Comparison of ENCODE assay signal across 8 cellular contexts in the genomic region with DNA sequence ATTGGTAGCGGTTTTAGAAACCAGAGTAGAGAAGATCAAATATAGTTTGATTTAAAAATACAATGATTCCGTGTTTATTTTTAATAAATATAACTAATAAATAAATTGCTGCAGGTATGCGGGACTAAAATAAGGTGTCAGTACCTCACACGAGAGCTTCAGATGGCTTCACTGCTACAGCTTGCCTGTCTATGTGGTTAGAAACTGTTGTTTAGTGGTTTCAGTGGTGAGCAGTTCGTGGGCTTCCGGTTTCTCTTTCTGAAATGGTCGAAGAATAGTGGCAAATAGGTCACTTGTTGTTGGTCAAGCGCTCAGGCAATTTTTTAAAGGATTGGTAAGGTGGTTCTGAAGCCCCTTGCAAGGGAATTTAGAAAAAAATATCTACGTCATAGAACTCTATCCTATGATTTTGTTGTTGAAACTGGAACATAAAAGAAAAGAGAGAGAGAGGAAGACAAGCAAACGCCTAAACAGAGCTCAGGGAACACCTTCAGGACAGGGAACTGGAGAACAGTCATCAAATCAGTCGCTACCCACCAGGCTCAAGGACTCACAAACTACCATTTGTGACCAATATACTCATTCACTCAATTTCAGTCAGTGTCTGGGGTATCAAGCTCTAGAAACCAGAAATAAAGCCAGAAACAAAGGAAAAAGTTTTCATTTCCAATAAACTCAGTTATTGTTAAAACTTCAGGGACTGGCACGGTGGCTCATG. TPM values are rescaled to one million over a fixed set of nuclear protein-coding genes. Genes with fewer than 3 reads are reported as not detected.
DNase-seq lines count a peak whose midpoint lies in the region; ATAC-seq and TF ChIP-seq lines count a peak whose summit lies in the region.

No MANE protein-coding gene starts in this region.

- TF ChIP-seq CTCF in CD4-positive, alpha-beta T cell (IDR thresholded peaks at IDR 0.05): no peak
- TF ChIP-seq CTCF in uterus (IDR thresholded peaks at IDR 0.05): no peak
- TF ChIP-seq CTCF in osteocyte (IDR thresholded peaks at IDR 0.05): no peak
- TF ChIP-seq CTCF in psoas muscle (IDR thresholded peaks at IDR 0.05): no peak

- no peak overlapping the region for H3K27ac Mint-ChIP-seq in CD4-positive, alpha-beta T cell
- H3K27ac Mint-ChIP-seq in T-helper 17 cell (no peak overlapping the region), osteocyte (ENCODE audit: unreplicated experiment) (no peak overlapping the region)

- H3K27me3 ChIP-seq in CD4-positive, alpha-beta T cell (ENCODE audit: control insufficient read depth, insufficient read depth, low read length): no peaks in the 10 kb centered on the region
- H3K27me3 ChIP-seq in uterus: no peaks in the 10 kb centered on the region
- no peaks in the 10 kb centered on the region for H3K27me3 ChIP-seq in psoas muscle (ENCODE audit: insufficient read depth in 3 of 3, low read length in 2 of 3)

- H3K4me1 ChIP-seq in uterus (no peaks in the 10 kb centered on the region), psoas muscle (no peaks in the 10 kb centered on the region)

- H3K27me3 Mint-ChIP-seq in CD4-positive, alpha-beta T cell: peaks cover 9% of the 10 kb centered on the region
- H3K27me3 Mint-ChIP-seq in T-helper 17 cell (peaks cover 23% of the 10 kb centered on the region), osteocyte (ENCODE audit: unreplicated experiment) (peaks cover 15% of the 10 kb centered on the region)

- no peaks in the 10 kb centered on the region for H3K36me3 ChIP-seq in uterus
- H3K36me3 ChIP-seq in psoas muscle (ENCODE audit: insufficient read depth in 1 of 2, low read depth in 1 of 2): no peaks in the 10 kb centered on the region

- H3K9me3 ChIP-seq in CD4-positive, alpha-beta T cell (ENCODE audit: control insufficient read depth, low read length): no peaks in the 10 kb centered on the region
- H3K9me3 ChIP-seq in T-helper 17 cell (ENCODE audit: control insufficient read depth, low read length, poor library complexity, severe bottlenecking) (no peaks in the 10 kb centered on the region), uterus (no peaks in the 10 kb centered on the region), psoas muscle (no peaks in the 10 kb centered on the region)

- H3K27ac ChIP-seq in CD4-positive, alpha-beta T cell (ENCODE audit: low read depth, low read length): no peak overlapping the region
- H3K27ac ChIP-seq in uterus: no peak overlapping the region
- no peak overlapping the region for H3K27ac ChIP-seq in psoas muscle

- H3K9me3 Mint-ChIP-seq in CD4-positive, alpha-beta T cell: no peaks in the 10 kb centered on the region
- no peaks in the 10 kb centered on the region for H3K9me3 Mint-ChIP-seq in osteocyte (ENCODE audit: unreplicated experiment)

- no peak for ATAC-seq in CD4-positive, alpha-beta T cell (ENCODE audit: poor library complexity)
- peak; percentile 94 for ATAC-seq in GM19395 (IDR thresholded peaks at IDR 0.05; ENCODE audit: unreplicated experiment)
- peak; percentile 95 for ATAC-seq in HG03175 (IDR thresholded peaks at IDR 0.05; ENCODE audit: unreplicated experiment)
- no peak for ATAC-seq in T-helper 17 cell
- no peak for ATAC-seq in psoas muscle

- peaks cover 9% of the 10 kb centered on the region for H3K4me1 Mint-ChIP-seq in CD4-positive, alpha-beta T cell (ENCODE audit: low read depth)
- peaks cover 9% of the 10 kb centered on the region for H3K4me1 Mint-ChIP-seq in T-helper 17 cell
- peaks cover 3% of the 10 kb centered on the region for H3K4me1 Mint-ChIP-seq in osteocyte (ENCODE audit: unreplicated experiment)

- intact Hi-C loops in CD4-positive, alpha-beta T cell (cut with DNase I, micrococcal nuclease): no loop called here
- intact Hi-C loops in uterus (cut with DNase I; ENCODE audit: low total_unique reads): no loop called here
- intact Hi-C loops in psoas muscle (cut with DNase I): no loop called here

- H3K4me3 Mint-ChIP-seq in CD4-positive, alpha-beta T cell: peak overlapping the region; percentile 12
- H3K4me3 Mint-ChIP-seq in T-helper 17 cell (peak overlapping the region; percentile 31), osteocyte (ENCODE audit: unreplicated experiment) (no peak overlapping the region)

- no peak for DNase-seq in CD4-positive, alpha-beta T cell
- DNase-seq in T-helper 17 cell (no peak), uterus (no peak), osteocyte (ENCODE audit: extremely low spot score, unreplicated experiment) (no peak), psoas muscle (no peak)
- DNase-seq in activated CD4-positive, alpha-beta T cell treated with anti-CD3 and anti-CD28 coated beads for 1 hour: no peak

- TF ChIP-seq POLR2A in uterus (IDR thresholded peaks at IDR 0.05): no peak

- no peaks in the 10 kb centered on the region for H3K36me3 Mint-ChIP-seq in CD4-positive, alpha-beta T cell (ENCODE audit: low read depth)
- H3K36me3 Mint-ChIP-seq in T-helper 17 cell (ENCODE audit: low read depth): peaks cover 5% of the 10 kb centered on the region
- no peaks in the 10 kb centered on the region for H3K36me3 Mint-ChIP-seq in osteocyte (ENCODE audit: unreplicated experiment)

- no peak overlapping the region for H3K4me3 ChIP-seq in uterus
- no peak overlapping the region for H3K4me3 ChIP-seq in psoas muscle

- POLR2A ChIA-PET in CD4-positive, alpha-beta T cell (lab: Charles Lee): no interaction called here

- CTCF ChIA-PET in CD4-positive, alpha-beta T cell (lab: Charles Lee): interaction anchor here (1.1 to 1.5 kb wide), 2 partner anchors 8 to 14 kb away, joined by 4 read pairs; no protein-coding TSS in a partner anchor

- WGBS in psoas muscle, 3 donors: 85 to 88% (median 87%) methylated on average over 12 of the region's 12 CpGs

RNA-seq across cellular contexts. Expression of a gene that starts 31.3 kb away (rescaled TPM):
- 100 to 1,000 TPM; 267 to 276 TPM for total RNA-seq in CD4-positive, alpha-beta T cell
- total RNA-seq in T-helper 17 cell (100 to 1,000 TPM; 104 to 110 TPM), uterus (100 to 1,000 TPM in 1 of 4 donors, 10 to 100 TPM in 3; 42.9 to 216 (median 62.7) TPM), osteocyte (72.3 and 74.7 TPM in 2 replicates), psoas muscle (100 to 1,000 TPM; 124 to 255 (median 218) TPM)
- polyA plus RNA-seq in psoas muscle: 100 to 1,000 TPM in 2 of 3 donors, 10 to 100 TPM in 1; 36.1 to 268 (median 194) TPM

Comparison
In these comparisons a context has a peak if more than half of its experiments do, and no peak if none do; other contexts are left out.
1. ATAC-seq: peak in GM19395 (single experiment) and HG03175 (single experiment); none in CD4-positive, alpha-beta T cell (single experiment), T-helper 17 cell (single experiment) and psoas muscle (0 of 4).